In genomic region chr11:1735271-1735670, GRCh38 we compare ENCODE assay signal across 1 cellular context.
TF ChIP-seq lines count a peak whose summit lies in the region.

No MANE protein-coding gene starts in this region.

TF ChIP-seq in H1, 55 proteins besides CTCF, POLR2A, EP300 and RAD21:
- TF ChIP-seq EZH2 (IDR thresholded peaks at IDR 0.05; ENCODE audit: low read depth, low read length, severe bottlenecking): no peak
- TF ChIP-seq SAP30 (IDR thresholded peaks at IDR 0.05; ENCODE audit: insufficient read depth, insufficient replicate concordance, low read length): no peak
- TF ChIP-seq ZNF274 (IDR thresholded peaks at IDR 0.05; ENCODE audit: borderline replicate concordance, extremely low read depth, low read length): no peak
- no peak for TF ChIP-seq HDAC6 (IDR thresholded peaks at IDR 0.05; ENCODE audit: low read depth, low read length)
- TF ChIP-seq MAX (IDR thresholded peaks at IDR 0.05): no peak
- TF ChIP-seq FOSL1 (IDR thresholded peaks at IDR 0.05; ENCODE audit: insufficient read depth, low read depth, low read length): no peak
- no peak for TF ChIP-seq CHD2 (IDR thresholded peaks at IDR 0.05; ENCODE audit: low read length)
- TF ChIP-seq USF2 (IDR thresholded peaks at IDR 0.05; ENCODE audit: low read length): no peak
- no peak for TF ChIP-seq ATF2 (IDR thresholded peaks at IDR 0.05; ENCODE audit: low read length)
- TF ChIP-seq JUND (IDR thresholded peaks at IDR 0.05; ENCODE audit: low read length): no peak
- TF ChIP-seq KDM5A (IDR thresholded peaks at IDR 0.05; ENCODE audit: low read length): no peak
- TF ChIP-seq YY1 (IDR thresholded peaks at IDR 0.05; ENCODE audit: low read depth, low read length): no peak
- no peak for TF ChIP-seq PHF8 (conservative IDR thresholded peaks at IDR 0.05; ENCODE audit: low read depth, low read length)
- TF ChIP-seq GTF2F1 (IDR thresholded peaks at IDR 0.05; ENCODE audit: borderline replicate concordance, low read depth, low read length): no peak
